ENCODE assay signal across 21 cellular contexts in the genomic region with DNA sequence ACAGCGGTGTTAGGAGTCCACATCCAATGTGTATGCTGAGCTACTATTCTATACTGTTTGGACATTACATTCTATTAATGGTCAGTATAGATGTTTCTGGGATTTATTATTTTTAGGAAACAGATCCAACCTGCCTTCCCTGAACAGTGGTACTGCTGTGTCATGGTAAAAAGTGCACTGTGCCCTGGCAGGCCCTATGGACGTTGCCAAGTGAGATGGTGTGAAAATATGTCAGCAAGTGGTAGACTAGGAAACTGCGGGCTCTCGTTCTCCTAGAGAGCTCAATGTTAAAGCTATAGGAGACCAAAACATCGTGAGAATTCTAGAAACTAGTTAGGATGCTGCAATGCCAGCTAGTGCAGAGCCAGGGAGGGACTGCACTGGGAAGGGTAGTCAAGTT. TPM values are rescaled to one million over a fixed set of nuclear protein-coding genes. Genes with fewer than 3 reads are reported as not detected.
DNase-seq lines count a peak whose midpoint lies in the region; ATAC-seq and TF ChIP-seq lines count a peak whose summit lies in the region.
"Had no signal": no experiment of that assay in that cellular context is flagged by ENCODE, and none has a peak within 500 bp of the region (broad histone marks: within the 10 kb centered on the region; RNA-seq: fewer than 3 reads in every experiment).

No MANE protein-coding gene starts in this region.

- peak; percentile 50 for ATAC-seq in esophagus mucosa
- ATAC-seq in GM21447 (IDR thresholded peaks at IDR 0.05; ENCODE audit: unreplicated experiment): no peak
- ATAC-seq in GM21367 (IDR thresholded peaks at IDR 0.05; ENCODE audit: unreplicated experiment): no peak
- ATAC-seq: A549 had no signal

- no TSS peak for BruUV-seq in MCF 10A (replicated peaks; lab: Mats Ljungman, UMichigan)

- no peak overlapping the region for H3K27ac ChIP-seq in breast epithelium
- H3K27ac ChIP-seq: A549 had no signal

- H3K36me3 Mint-ChIP-seq in MCF 10A (ENCODE audit: insufficient read depth, unreplicated experiment) (peaks cover 33% of the 10 kb centered on the region), brain (peaks cover 24% of the 10 kb centered on the region), progenitor cell of endocrine pancreas (ENCODE audit: insufficient read depth) (peaks cover 4% of the 10 kb centered on the region)

- peak overlapping the region; percentile 27 for H3K27ac Mint-ChIP-seq in MCF 10A (ENCODE audit: low read depth, unreplicated experiment)
- peak overlapping the region in 3 of 5 experiments; percentile 8 to 60 (median 57) for H3K27ac Mint-ChIP-seq in brain
- peak overlapping the region; percentile 74 for H3K27ac Mint-ChIP-seq in progenitor cell of endocrine pancreas
- H3K27ac Mint-ChIP-seq: HFFc6 had no signal

- CTCF ChIA-PET in MCF 10A (lab: Yijun Ruan, JAX): interaction anchor here (0.6 to 0.7 kb wide), 2 partner anchors 47 to 65 kb away, joined by 3 read pairs; no protein-coding TSS in a partner anchor

- TF ChIP-seq CTCF in MCF 10A (IDR thresholded peaks at IDR 0.05; ENCODE audit: unreplicated experiment) (no peak), breast epithelium (IDR thresholded peaks at IDR 0.05) (no peak), brain (conservative IDR thresholded peaks at IDR 0.05) (no peak), progenitor cell of endocrine pancreas (IDR thresholded peaks at IDR 0.05; ENCODE audit: unreplicated experiment) (no peak)

- TF ChIP-seq POLR2A in breast epithelium (IDR thresholded peaks at IDR 0.05): no peak

- H3K4me1 Mint-ChIP-seq in MCF 10A (ENCODE audit: insufficient read depth, unreplicated experiment): peaks cover 7% of the 10 kb centered on the region
- H3K4me1 Mint-ChIP-seq in brain: peaks cover 8% of the 10 kb centered on the region
- no peaks in the 10 kb centered on the region for H3K4me1 Mint-ChIP-seq in progenitor cell of endocrine pancreas (ENCODE audit: low read depth)

- no peaks in the 10 kb centered on the region for H3K4me1 ChIP-seq in breast epithelium
- H3K4me1 ChIP-seq: BE2C had no signal

- no peak overlapping the region for H3K4me3 ChIP-seq in breast epithelium
- H3K4me3 ChIP-seq: A549 had no signal

- H3K4me3 Mint-ChIP-seq in MCF 10A (ENCODE audit: unreplicated experiment) (no peak overlapping the region), brain (no peak overlapping the region), progenitor cell of endocrine pancreas (ENCODE audit: low read depth) (no peak overlapping the region)
- H3K4me3 Mint-ChIP-seq: HFFc6 had no signal

- H3K9me3 ChIP-seq in breast epithelium: no peaks in the 10 kb centered on the region
- H3K9me3 ChIP-seq: A549, BE2C had no signal

- intact Hi-C loops in MCF 10A (cut with micrococcal nuclease) (no loop called here), breast epithelium (cut with DNase I; ENCODE audit: low total_unique reads) (no loop called here)

- no peaks in the 10 kb centered on the region for H3K27me3 Mint-ChIP-seq in MCF 10A (ENCODE audit: insufficient read depth, unreplicated experiment)
- no peaks in the 10 kb centered on the region for H3K27me3 Mint-ChIP-seq in brain
- H3K27me3 Mint-ChIP-seq in progenitor cell of endocrine pancreas: no peaks in the 10 kb centered on the region

- no peaks in the 10 kb centered on the region for H3K27me3 ChIP-seq in breast epithelium
- H3K27me3 ChIP-seq: BE2C had no signal

- POLR2A ChIA-PET in MCF 10A (lab: Yijun Ruan, JAX): no interaction called here

- H3K36me3 ChIP-seq in breast epithelium: no peaks in the 10 kb centered on the region

- no peak for DNase-seq in MCF 10A (ENCODE audit: unreplicated experiment)
- DNase-seq in breast epithelium (ENCODE audit: low spot score in 2 of 2): no peak
- no peak for DNase-seq in progenitor cell of endocrine pancreas (ENCODE audit: low spot score, unreplicated experiment)
- DNase-seq: BE2C, DMS53, GDM1, H7, HFFc6, Karpas-422, NCI-H1694, NCI-H2081, NCI-H2171, NCI-H345, NCI-H524 treated with DMSO at 0.1 percent for 48 hours, SHP77 treated with DMSO at 0.1 percent for 48 hours had no signal

- H3K9me3 Mint-ChIP-seq in MCF 10A (ENCODE audit: unreplicated experiment): no peaks in the 10 kb centered on the region
- H3K9me3 Mint-ChIP-seq in brain: no peaks in the 10 kb centered on the region
- no peaks in the 10 kb centered on the region for H3K9me3 Mint-ChIP-seq in progenitor cell of endocrine pancreas (ENCODE audit: low read depth)
- H3K9me3 Mint-ChIP-seq: HFFc6 had no signal

RNA-seq across cellular contexts. Expression of gene CYP2D6, which starts 26.0 kb away (rescaled TPM):
- total RNA-seq in MCF 10A (2022): 2.0 and 3.5 TPM in 2 replicates
- total RNA-seq in breast epithelium: 1 to 10 TPM in 1 of 3 donors, under 1 TPM in 2; 0.16 to 2.0 (median 0.73) TPM
- polyA plus RNA-seq in brain (ENCODE audit: insufficient read depth, low read depth, low replicate concordance): 0.27 TPM
- total RNA-seq in esophagus mucosa: 1.1 TPM
- total RNA-seq in progenitor cell of endocrine pancreas: 8.0 and 10.3 TPM in 2 replicates
- total RNA-seq: M059J had no signal
